9 cellular contexts compared by ENCODE assay signal in genomic region chr3:156174229-156174847, GRCh38. TPM values are rescaled to one million over a fixed set of nuclear protein-coding genes. Genes with fewer than 3 reads are reported as not detected.
DNase-seq lines count a peak whose midpoint lies in the region; FAIRE-seq and TF ChIP-seq lines count a peak whose summit lies in the region.
"Had no signal": no experiment of that assay in that cellular context is flagged by ENCODE, and none has a peak within 500 bp of the region (broad histone marks: within the 10 kb centered on the region; RNA-seq: fewer than 3 reads in every experiment).

No MANE protein-coding gene starts in this region.

- POLR2A ChIA-PET in endothelial cell of umbilical vein (lab: Charles Lee): interaction anchor here (1.3 kb wide), 1 partner anchor 208 kb away, joined by 4 read pairs; no protein-coding TSS in a partner anchor

- peak; percentile 33 for FAIRE-seq in endothelial cell of umbilical vein (lab: Jason Lieb, UNC)

- BruUV-seq in endothelial cell of umbilical vein (replicated peaks; lab: Mats Ljungman, UMichigan): no TSS peak

- peak; percentile 80 for TF ChIP-seq RAD21 in neural cell (conservative IDR thresholded peaks at IDR 0.05)

- H4K20me1 ChIP-seq in endothelial cell of umbilical vein (replicated peaks; ENCODE audit: control insufficient read depth, extremely low read depth, insufficient read depth, low read length): no peaks in the 10 kb centered on the region
- no peaks in the 10 kb centered on the region for H4K20me1 ChIP-seq in neural cell (ENCODE audit: insufficient read depth)

- H3K27ac ChIP-seq in endothelial cell of umbilical vein (ENCODE audit: insufficient read depth, low read depth, low read length): no peak overlapping the region
- no peak overlapping the region for H3K27ac ChIP-seq in neural cell (ENCODE audit: low read length)
- H3K27ac ChIP-seq in effector memory CD4-positive, alpha-beta T cell (ENCODE audit: insufficient read depth, low read length, poor library complexity, severe bottlenecking): no peak overlapping the region
- H3K27ac ChIP-seq in suprapubic skin: no peak overlapping the region

- no peaks in the 10 kb centered on the region for H3K9me1 ChIP-seq in endothelial cell of umbilical vein (replicated peaks; ENCODE audit: control insufficient read depth, extremely low read depth, insufficient read depth, low read length)

- TF ChIP-seq CTCF in endothelial cell of umbilical vein (IDR thresholded peaks at IDR 0.05; ENCODE audit: extremely low read depth in 1 of 2, insufficient read depth in 1 of 2, low read depth in 1 of 2, low read length in 2 of 2): peak; percentile 32 to 45
- peak; percentile 70 for TF ChIP-seq CTCF in neural cell (IDR thresholded peaks at IDR 0.05; ENCODE audit: poor library complexity, severe bottlenecking)
- no peak for TF ChIP-seq CTCF in suprapubic skin (IDR thresholded peaks at IDR 0.05)

- TF ChIP-seq POLR2A in endothelial cell of umbilical vein (IDR thresholded peaks at IDR 0.05; ENCODE audit: low read depth, low read length) (no peak), suprapubic skin (IDR thresholded peaks at IDR 0.05) (no peak)

- H3K9ac ChIP-seq in endothelial cell of umbilical vein (replicated peaks; ENCODE audit: extremely low read depth, insufficient read depth, low read length): no peak overlapping the region
- no peak overlapping the region for H3K9ac ChIP-seq in neural cell (ENCODE audit: low read length)

- no peak for TF ChIP-seq EP300 in neural cell (conservative IDR thresholded peaks at IDR 0.05; ENCODE audit: poor library complexity, severe bottlenecking)
- no peak for TF ChIP-seq EP300 in suprapubic skin (IDR thresholded peaks at IDR 0.05)

- H3K4me1 ChIP-seq in endothelial cell of umbilical vein (ENCODE audit: control insufficient read depth, extremely low read depth, insufficient read depth, low read length): no peaks in the 10 kb centered on the region
- H3K4me1 ChIP-seq in effector memory CD4-positive, alpha-beta T cell (ENCODE audit: control insufficient read depth, insufficient read depth, low read length, poor library complexity, severe bottlenecking): no peaks in the 10 kb centered on the region
- H3K4me1 ChIP-seq in suprapubic skin: no peaks in the 10 kb centered on the region

- intact Hi-C loops in endothelial cell of umbilical vein (cut with micrococcal nuclease): loop anchor here (1.0 to 2.0 kb wide), 4 partner anchors 36 to 335 kb away; no protein-coding TSS in a partner anchor

- no peaks in the 10 kb centered on the region for H3K27me3 ChIP-seq in endothelial cell of umbilical vein (ENCODE audit: control insufficient read depth in 2 of 2, insufficient read depth in 2 of 2, low read length in 2 of 2)
- H3K27me3 ChIP-seq in neural cell (ENCODE audit: insufficient read depth, low read depth, low read length): no peaks in the 10 kb centered on the region
- no peaks in the 10 kb centered on the region for H3K27me3 ChIP-seq in effector memory CD4-positive, alpha-beta T cell (replicated peaks; ENCODE audit: control insufficient read depth, insufficient read depth, low read length, poor library complexity, severe bottlenecking)
- no peaks in the 10 kb centered on the region for H3K27me3 ChIP-seq in suprapubic skin

- DNase-seq in EL: peak; percentile 51
- peak; percentile 87 for DNase-seq in NCI-H1694 treated with DMSO at 0.1 percent for 48 hours (lab: John Stamatoyannopoulos, UW)
- peak; percentile 74 for DNase-seq in endothelial cell of umbilical vein (ENCODE audit: low read depth, low spot score)
- no peak for DNase-seq in stimulated activated naive CD4-positive, alpha-beta T cell treated with Interleukin-2 at 50 U/mL for 16 hours (lab: John Stamatoyannopoulos, UW)
- DNase-seq in effector memory CD4-positive, alpha-beta T cell: no peak
- no peak for DNase-seq in effector CD4-positive, alpha-beta T cell
- DNase-seq in suprapubic skin (ENCODE audit: low spot score in 2 of 2): no peak
- DNase-seq: NCI-H1105 treated with DMSO at 0.1 percent for 48 hours had no signal

- no peak overlapping the region for H2AFZ ChIP-seq in endothelial cell of umbilical vein (ENCODE audit: low read depth, low read length)
- H2AFZ ChIP-seq in neural cell (ENCODE audit: low read depth, low read length): no peak overlapping the region

- H3F3A ChIP-seq in neural cell (ENCODE audit: insufficient read depth, low read length, poor library complexity, severe bottlenecking): no peaks in the 10 kb centered on the region

- H3K4me3 ChIP-seq in endothelial cell of umbilical vein (replicated peaks in 1 of 3; ENCODE audit: insufficient read depth in 1 of 3, low read depth in 1 of 3, low read length in 3 of 3): no peak overlapping the region
- no peak overlapping the region for H3K4me3 ChIP-seq in neural cell (ENCODE audit: low read length)
- H3K4me3 ChIP-seq in effector memory CD4-positive, alpha-beta T cell (ENCODE audit: insufficient read depth, low read depth, low read length, poor library complexity, severe bottlenecking): no peak overlapping the region
- no peak overlapping the region for H3K4me3 ChIP-seq in suprapubic skin

- H3K36me3 ChIP-seq in endothelial cell of umbilical vein (ENCODE audit: control insufficient read depth in 2 of 2, extremely low read depth in 1 of 2, insufficient read depth in 2 of 2, low read length in 2 of 2) (no peaks in the 10 kb centered on the region), neural cell (ENCODE audit: insufficient read depth, low read length) (no peaks in the 10 kb centered on the region), suprapubic skin (no peaks in the 10 kb centered on the region)
- H3K36me3 ChIP-seq in effector memory CD4-positive, alpha-beta T cell (ENCODE audit: control insufficient read depth, insufficient read depth, low read length): no peaks in the 10 kb centered on the region

- H3K79me2 ChIP-seq in endothelial cell of umbilical vein (ENCODE audit: control insufficient read depth, insufficient read depth, low read length) (no peaks in the 10 kb centered on the region), neural cell (replicated peaks; ENCODE audit: insufficient read depth, low read length) (no peaks in the 10 kb centered on the region)

- dilution Hi-C loops in endothelial cell of umbilical vein (cut with MboI; ENCODE audit: extremely low pct_ligation_motif_present, low sequenced_read_pairs): loop anchor here (25.0 kb wide), 1 partner anchor 338 kb away; no protein-coding TSS in a partner anchor

- H3K9me3 ChIP-seq in endothelial cell of umbilical vein (replicated peaks; ENCODE audit: control insufficient read depth, insufficient read depth, low read length) (no peaks in the 10 kb centered on the region), neural cell (ENCODE audit: low read length) (no peaks in the 10 kb centered on the region), suprapubic skin (no peaks in the 10 kb centered on the region)
- H3K9me3 ChIP-seq in effector memory CD4-positive, alpha-beta T cell (ENCODE audit: control insufficient read depth, low read length): no peaks in the 10 kb centered on the region

- no peak overlapping the region for H3K4me2 ChIP-seq in endothelial cell of umbilical vein (ENCODE audit: insufficient read depth, low read length)
- H3K4me2 ChIP-seq in neural cell (ENCODE audit: low read length): no peak overlapping the region

- H3K9me2 ChIP-seq in neural cell (ENCODE audit: insufficient read depth, low read length): no peaks in the 10 kb centered on the region

- whole genome bisulfite sequencing in suprapubic skin: 80% methylated on average over 4 of the region's 4 CpGs

- CTCF ChIA-PET in endothelial cell of umbilical vein (lab: Charles Lee): interaction anchor here (0.6 to 7.7 kb wide), 82 partner anchors 8 to 963 kb away, joined by 3 to 424 read pairs (median 5); partner anchors contain the start of genes SSR3 and TIPARP

TF ChIP-seq in endothelial cell of umbilical vein, 7 proteins besides CTCF, POLR2A, EP300 and RAD21 (continues in another document):
- TF ChIP-seq MYC (IDR thresholded peaks at IDR 0.05; ENCODE audit: low read depth, low read length): no peak
- TF ChIP-seq FOS (IDR thresholded peaks at IDR 0.05; ENCODE audit: borderline replicate concordance, insufficient read depth, low read length): no peak
- no peak for TF ChIP-seq JUN (IDR thresholded peaks at IDR 0.05; ENCODE audit: borderline replicate concordance, insufficient read depth, insufficient read length, low read depth)
- no peak for TF ChIP-seq POLR2AphosphoS5 (IDR thresholded peaks at IDR 0.05; ENCODE audit: insufficient read depth, low read depth, low read length)
- TF ChIP-seq MAX (IDR thresholded peaks at IDR 0.05; ENCODE audit: insufficient read depth, insufficient read length): no peak
- TF ChIP-seq EZH2 (IDR thresholded peaks at IDR 0.05; ENCODE audit: borderline replicate concordance, low read depth, low read length, severe bottlenecking): no peak

TF ChIP-seq in neural cell, 6 proteins besides CTCF, POLR2A, EP300 and RAD21 (continues in another document):
- no peak for TF ChIP-seq TAF1 (IDR thresholded peaks at IDR 0.05; ENCODE audit: low read depth)
- peak; percentile 85 for TF ChIP-seq SMC3 (conservative IDR thresholded peaks at IDR 0.05; ENCODE audit: poor library complexity)
- no peak for TF ChIP-seq EZH2 (IDR thresholded peaks at IDR 0.05; ENCODE audit: borderline replicate concordance, insufficient read depth, low read length, poor library complexity, severe bottlenecking)

RNA-seq across cellular contexts. Expression of gene KCNAB1, which starts 54.0 kb away (rescaled TPM):
- 11.7 TPM in 1 of 2 replicates, not detected in the other for total RNA-seq in endothelial cell of umbilical vein
- polyA plus RNA-seq in endothelial cell of umbilical vein: 0.05 and 0.21 TPM in 2 replicates
- polyA plus RNA-seq in endothelial cell of umbilical vein (2011; cell fraction: cytosol; rRNA removed): 0.03 and 0.10 TPM in 2 replicates
- polyA plus RNA-seq in endothelial cell of umbilical vein (2011; cell fraction: nucleus; rRNA removed): not detected in 2 replicates
- polyA plus RNA-seq in endothelial cell of umbilical vein (2012): 0.16 and 0.28 TPM in 2 replicates
- polyA minus RNA-seq in endothelial cell of umbilical vein: not detected in 2 replicates
- not detected for polyA minus RNA-seq in endothelial cell of umbilical vein (2011; cell fraction: cytosol; rRNA and poly(A)+ RNA removed)
- 0.14 TPM in 1 of 2 replicates, not detected in the other for polyA minus RNA-seq in endothelial cell of umbilical vein (2011; cell fraction: nucleus; rRNA and poly(A)+ RNA removed)
- polyA plus RNA-seq in neural cell: 14.9 and 17.0 TPM in 2 replicates
- 25.2 and 26.1 TPM in 2 replicates for polyA minus RNA-seq in neural cell
- 1 to 10 TPM in 1 of 4 donors, under 1 TPM in 3; 0.38 to 1.5 (median 0.49) TPM for total RNA-seq in suprapubic skin

Comparison
In these comparisons a context has a peak if more than half of its experiments do, and no peak if none do; other contexts are left out.
1. DNase-seq: peak in EL (single experiment), NCI-H1694 treated with DMSO at 0.1 percent for 48 hours (single experiment) and endothelial cell of umbilical vein (single experiment); none in stimulated activated naive CD4-positive, alpha-beta T cell treated with Interleukin-2 at 50 U/mL for 16 hours (single experiment), effector memory CD4-positive, alpha-beta T cell (0 of 3), effector CD4-positive, alpha-beta T cell (single experiment) and suprapubic skin (0 of 2).
2. CTCF ChIP-seq: peak in endothelial cell of umbilical vein (2 of 2) and neural cell (single experiment); none in suprapubic skin (0 of 2).